18 cellular contexts compared by ENCODE assay signal in the genomic region with DNA sequence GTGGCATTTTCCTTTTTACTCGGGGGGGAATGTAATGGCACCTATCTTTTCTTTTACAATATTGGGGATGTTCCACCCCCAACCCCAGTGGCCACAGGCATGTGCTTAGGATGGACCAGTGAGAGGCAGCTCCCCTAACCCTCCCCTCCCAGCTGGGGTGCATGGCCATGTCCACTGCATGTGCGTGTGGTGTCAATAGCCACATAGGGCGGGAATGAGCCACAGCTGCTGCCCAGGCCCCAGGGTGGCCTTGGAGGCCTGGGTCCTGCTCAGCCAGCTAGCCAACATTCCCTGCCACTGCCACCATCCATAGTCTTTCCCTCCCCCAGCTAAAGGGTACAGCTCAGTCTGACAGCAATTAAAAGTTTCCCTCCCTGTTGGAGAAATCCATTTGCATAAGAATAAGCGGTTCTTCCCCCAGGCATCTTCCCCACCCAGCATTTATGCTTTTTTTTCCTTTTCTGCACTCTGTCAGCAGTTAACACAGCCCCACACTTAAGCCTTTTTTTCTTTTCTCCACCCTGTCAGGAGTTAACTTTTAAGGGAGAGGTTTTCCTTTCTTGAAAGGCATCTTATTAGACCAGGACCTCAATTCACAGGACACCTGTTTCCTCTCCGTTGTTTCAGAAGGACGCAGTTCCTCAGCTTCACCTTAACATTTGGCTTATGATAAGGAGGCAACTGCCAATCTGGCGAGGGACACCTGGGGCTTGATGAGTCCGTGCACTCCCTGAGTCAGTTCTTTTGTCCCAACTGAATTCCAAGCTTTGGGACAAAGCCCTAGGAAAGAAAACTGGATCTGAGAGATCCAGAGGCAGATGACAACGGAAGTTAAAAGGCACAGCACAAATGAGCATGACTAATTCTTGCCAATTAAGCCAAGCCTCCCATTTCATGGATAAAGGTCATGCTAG.
DNase-seq lines count a peak whose midpoint lies in the region; ATAC-seq and TF ChIP-seq lines count a peak whose summit lies in the region.
"Had no signal": no experiment of that assay in that cellular context is flagged by ENCODE, and none has a peak within 500 bp of the region (broad histone marks: within the 10 kb centered on the region; RNA-seq: fewer than 3 reads in every experiment).

No MANE protein-coding gene starts in this region.

- H3K4me2 ChIP-seq in trophoblast cell (ENCODE audit: low read length), result no peak overlapping the region

- H3K4me1 Mint-ChIP-seq in progenitor cell of endocrine pancreas (ENCODE audit: low read depth), result no peaks in the 10 kb centered on the region
- H3K4me1 Mint-ChIP-seq: B cell had no signal

- no peak overlapping the region for H3K4me3 ChIP-seq in A673 (ENCODE audit: low read depth, low read length, poor library complexity, severe bottlenecking)
- H3K4me3 ChIP-seq in NT2/D1 (ENCODE audit: insufficient read length, low read depth), result no peak overlapping the region
- peak overlapping the region; percentile 56 for H3K4me3 ChIP-seq in trophoblast cell (ENCODE audit: low read depth, low read length)
- H3K4me3 ChIP-seq: GM12878 had no signal

- H4K12ac ChIP-seq in trophoblast cell (ENCODE audit: low read depth, low read length), result no peak overlapping the region

- H3K27me3 Mint-ChIP-seq in progenitor cell of endocrine pancreas, result no peaks in the 10 kb centered on the region
- H3K27me3 Mint-ChIP-seq: B cell; CD4-positive, alpha-beta T cell had no signal

- H3K14ac ChIP-seq in trophoblast cell (ENCODE audit: low read length), result no peak overlapping the region

- H3K27ac ChIP-seq in A673 (ENCODE audit: low read depth, low read length, poor library complexity, severe bottlenecking) (no peak overlapping the region), trophoblast cell (ENCODE audit: low read depth, low read length) (no peak overlapping the region)
- H3K27ac ChIP-seq: HL-60 had no signal

- H3K23ac ChIP-seq in trophoblast cell (ENCODE audit: low read length), result no peak overlapping the region

- no peak overlapping the region for H3K18ac ChIP-seq in trophoblast cell (ENCODE audit: low read length)

- H3K9me3 ChIP-seq in A673 (ENCODE audit: low read depth, low read length, poor library complexity, severe bottlenecking), result peaks cover 29% of the 10 kb centered on the region
- peaks cover 63% of the 10 kb centered on the region for H3K9me3 ChIP-seq in NT2/D1 (ENCODE audit: insufficient read depth, low read length)
- peaks cover 5% of the 10 kb centered on the region for H3K9me3 ChIP-seq in trophoblast cell (ENCODE audit: insufficient read depth, low read depth, low read length)

- peak; percentile 53 for ATAC-seq in esophagus mucosa
- ATAC-seq: GM12878 had no signal

- no peaks in the 10 kb centered on the region for H3K79me1 ChIP-seq in trophoblast cell (ENCODE audit: low read length)

- no peaks in the 10 kb centered on the region for H3K27me3 ChIP-seq in A673 (replicated peaks; ENCODE audit: insufficient read depth, low read depth, low read length, poor library complexity)
- no peaks in the 10 kb centered on the region for H3K27me3 ChIP-seq in NT2/D1 (ENCODE audit: insufficient read depth, insufficient read length)
- H3K27me3 ChIP-seq in trophoblast cell (ENCODE audit: insufficient read depth, low read length), result no peaks in the 10 kb centered on the region

- no TSS peak for BruUV-seq in A673 (replicated peaks; lab: Mats Ljungman, UMichigan)

- H3K4ac ChIP-seq in trophoblast cell (ENCODE audit: low read depth, low read length), result no peak overlapping the region

- no peak overlapping the region for H3K27ac Mint-ChIP-seq in progenitor cell of endocrine pancreas
- H3K27ac Mint-ChIP-seq: B cell; CD4-positive, alpha-beta T cell; HFFc6 had no signal

- intact Hi-C loops in A673 (cut with micrococcal nuclease; ENCODE audit: unreplicated experiment), result no loop called here

- H3K36me3 Mint-ChIP-seq in progenitor cell of endocrine pancreas (ENCODE audit: insufficient read depth), result no peaks in the 10 kb centered on the region

- no peak overlapping the region for H2BK120ac ChIP-seq in trophoblast cell (ENCODE audit: insufficient read depth, low read length, poor library complexity)

- no peak overlapping the region for H2AK5ac ChIP-seq in trophoblast cell (ENCODE audit: low read length)

- CTCF ChIA-PET in A673 (lab: Charles Lee), result no interaction called here

- H2BK5ac ChIP-seq in trophoblast cell (ENCODE audit: low read depth, low read length, poor library complexity), result no peak overlapping the region

- no peak for TF ChIP-seq CTCF in A673 (conservative IDR thresholded peaks at IDR 0.05; ENCODE audit: low read depth, low read length)
- TF ChIP-seq CTCF in progenitor cell of endocrine pancreas (IDR thresholded peaks at IDR 0.05; ENCODE audit: unreplicated experiment), result no peak

- H3K36me3 ChIP-seq in A673 (ENCODE audit: insufficient read depth, low read length, poor library complexity, severe bottlenecking) (no peaks in the 10 kb centered on the region), NT2/D1 (ENCODE audit: insufficient read depth, insufficient read length, low read length) (no peaks in the 10 kb centered on the region), trophoblast cell (ENCODE audit: control insufficient read depth in 1 of 2, insufficient read depth in 2 of 2, low read length in 2 of 2) (no peaks in the 10 kb centered on the region)

- POLR2A ChIA-PET in A673 (lab: Charles Lee; ENCODE audit: low non-redundant PET), result no interaction called here

- no peak overlapping the region for H2AFZ ChIP-seq in trophoblast cell (ENCODE audit: insufficient read depth, low read length, poor library complexity)

- H2BK12ac ChIP-seq in trophoblast cell (ENCODE audit: low read length), result no peak overlapping the region

- H3K79me2 ChIP-seq in trophoblast cell (ENCODE audit: control insufficient read depth, insufficient read depth, low read length, poor library complexity), result no peaks in the 10 kb centered on the region

- no peak overlapping the region for H3K4me3 Mint-ChIP-seq in progenitor cell of endocrine pancreas (ENCODE audit: low read depth)
- H3K4me3 Mint-ChIP-seq: B cell; CD4-positive, alpha-beta T cell; HFFc6 had no signal

- H3K4me1 ChIP-seq in A673 (ENCODE audit: insufficient read depth, low read length, poor library complexity, severe bottlenecking) (peaks cover 7% of the 10 kb centered on the region), NT2/D1 (ENCODE audit: insufficient read depth, insufficient read length) (no peaks in the 10 kb centered on the region), trophoblast cell (ENCODE audit: control insufficient read depth in 1 of 2, insufficient read depth in 2 of 2, low read length in 2 of 2) (no peaks in the 10 kb centered on the region)

- H3K9me3 Mint-ChIP-seq in progenitor cell of endocrine pancreas (ENCODE audit: low read depth), result peaks cover 15% of the 10 kb centered on the region

- H3K9ac ChIP-seq in NT2/D1 (ENCODE audit: insufficient read length, low read depth), result no peak overlapping the region
- no peak overlapping the region for H3K9ac ChIP-seq in trophoblast cell (ENCODE audit: low read length)

- peak; percentile 63 for DNase-seq in A673 (ENCODE audit: low spot score)
- DNase-seq in NT2/D1 (ENCODE audit: low read depth, low spot score), result peak; percentile 48
- peak; percentile 1 to 40 for DNase-seq in trophoblast cell
- no peak for DNase-seq in progenitor cell of endocrine pancreas (ENCODE audit: low spot score, unreplicated experiment)
- DNase-seq in SW480 (ENCODE audit: low spot score), result no peak
- DNase-seq in SKM-1 (lab: John Stamatoyannopoulos, UW; ENCODE audit: unreplicated experiment), result no peak
- DNase-seq in activated CD4-positive, CD25-positive, alpha-beta regulatory T cell treated with anti-CD3 and anti-CD28 coated beads, Interleukin-2, amount 50 U/mL, for 72 hours, result no peak
- DNase-seq: C1 segment of cervical spinal cord; Calu3; CD4-positive, alpha-beta T cell; DMS 273 treated with DMSO at 0.1 percent for 48 hours; GOT3; HCEC 1CT; HFFc6 had no signal

- peak overlapping the region; percentile 14 for H4K91ac ChIP-seq in trophoblast cell (ENCODE audit: low read depth, low read length)

- no peak overlapping the region for H4K8ac ChIP-seq in trophoblast cell (ENCODE audit: low read depth, low read length)

- no CpG with 5 or more reads among the region's 9 CpGs for WGBS in trophoblast cell (ENCODE audit: extremely low coverage, insufficient coverage, insufficient read length)

Comparison
In these comparisons a context has a peak if more than half of its experiments do, and no peak if none do; other contexts are left out.
1. DNase-seq: peak in A673 (single experiment), NT2/D1 (single experiment) and trophoblast cell (2 of 2); none in progenitor cell of endocrine pancreas (single experiment), SW480 (single experiment), SKM-1 (single experiment) and activated CD4-positive, CD25-positive, alpha-beta regulatory T cell treated with anti-CD3 and anti-CD28 coated beads, Interleukin-2, amount 50 U/mL, for 72 hours (single experiment).